ENCODE assay signal across 1 cellular context in the genomic region with DNA sequence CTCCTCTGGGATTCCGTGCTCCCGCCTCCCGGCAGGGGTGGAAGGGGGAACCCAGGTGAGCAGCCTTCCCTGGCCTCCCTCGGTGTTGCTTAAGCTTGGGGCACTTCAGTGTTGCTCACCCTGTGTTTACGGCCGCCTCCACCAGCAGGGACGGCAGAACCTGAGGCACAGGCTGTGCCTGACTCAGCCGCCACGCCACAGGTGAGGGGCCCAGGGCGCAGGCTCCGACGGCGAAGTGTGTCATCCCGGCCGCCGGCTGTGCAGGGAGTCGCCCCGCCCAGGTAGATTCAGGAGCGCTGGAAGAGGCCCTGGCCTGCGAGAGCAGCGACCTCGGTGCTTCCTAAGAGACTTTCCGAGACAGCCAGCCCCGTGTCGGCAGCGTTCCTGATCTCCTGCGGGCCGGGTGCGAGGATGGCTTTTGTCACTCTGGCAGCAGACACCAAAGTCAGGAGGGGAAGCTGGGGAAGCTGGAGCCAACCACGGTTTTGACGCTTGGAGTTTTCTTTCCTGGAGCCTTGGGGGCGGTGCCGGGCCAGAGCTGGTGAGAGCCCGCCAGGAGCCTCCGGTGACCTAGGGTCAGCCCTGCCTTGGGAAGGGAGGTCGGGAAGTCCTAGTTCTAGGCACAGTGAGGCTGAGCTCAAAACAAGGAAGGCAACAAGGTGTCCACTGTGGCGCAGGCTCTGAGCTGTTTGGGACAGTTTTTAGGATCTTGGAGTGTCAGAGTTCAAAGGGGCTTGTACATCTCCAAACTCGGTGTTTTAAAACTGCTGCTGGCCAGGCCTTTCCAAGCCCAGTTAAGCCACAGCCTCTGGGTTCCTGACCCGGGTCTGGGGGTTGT.
TF ChIP-seq lines count a peak whose summit lies in the region.

No MANE protein-coding gene starts in this region.

TF ChIP-seq in H1, 55 proteins besides CTCF, POLR2A, EP300 and RAD21:
- no peak for TF ChIP-seq HDAC2 (IDR thresholded peaks at IDR 0.05; ENCODE audit: borderline replicate concordance in 1 of 2, low read depth in 2 of 2, low read length in 2 of 2)
- TF ChIP-seq CTBP2 (IDR thresholded peaks at IDR 0.05; ENCODE audit: borderline replicate concordance, insufficient read depth, insufficient read length, low read length): no peak
- TF ChIP-seq SIN3A (conservative IDR thresholded peaks at IDR 0.05 in 1 of 2, IDR thresholded peaks at IDR 0.05 in 1 of 2; ENCODE audit: low read depth in 1 of 2, low read length in 2 of 2): no peak
- TF ChIP-seq CHD1 (IDR thresholded peaks at IDR 0.05; ENCODE audit: low read depth, low read length): no peak
- no peak for TF ChIP-seq SP2 (IDR thresholded peaks at IDR 0.05; ENCODE audit: low read length)
- no peak for TF ChIP-seq EZH2 (IDR thresholded peaks at IDR 0.05; ENCODE audit: low read depth, low read length, severe bottlenecking)
- TF ChIP-seq RBBP5 (IDR thresholded peaks at IDR 0.05; ENCODE audit: borderline replicate concordance, low read depth, low read length): 0 out of 2 replicates have a peak, but pooled peaks have one; percentile 13
- TF ChIP-seq KDM4A (IDR thresholded peaks at IDR 0.05; ENCODE audit: low read depth, low read length, severe bottlenecking): no peak
- TF ChIP-seq GABPA (IDR thresholded peaks at IDR 0.05; ENCODE audit: borderline replicate concordance, insufficient read depth, low read length): no peak
- no peak for TF ChIP-seq KDM5A (IDR thresholded peaks at IDR 0.05; ENCODE audit: low read length)
- no peak for TF ChIP-seq MAFK (IDR thresholded peaks at IDR 0.05; ENCODE audit: low read depth, low read length)
- TF ChIP-seq, protein P1, sequence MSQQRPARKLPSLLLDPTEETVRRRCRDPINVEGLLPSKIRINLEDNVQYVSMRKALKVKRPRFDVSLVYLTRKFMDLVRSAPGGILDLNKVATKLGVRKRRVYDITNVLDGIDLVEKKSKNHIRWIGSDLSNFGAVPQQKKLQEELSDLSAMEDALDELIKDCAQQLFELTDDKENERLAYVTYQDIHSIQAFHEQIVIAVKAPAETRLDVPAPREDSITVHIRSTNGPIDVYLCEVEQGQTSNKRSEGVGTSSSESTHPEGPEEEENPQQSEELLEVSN (IDR thresholded peaks at IDR 0.05): no peak
- TF ChIP-seq, protein P2, sequence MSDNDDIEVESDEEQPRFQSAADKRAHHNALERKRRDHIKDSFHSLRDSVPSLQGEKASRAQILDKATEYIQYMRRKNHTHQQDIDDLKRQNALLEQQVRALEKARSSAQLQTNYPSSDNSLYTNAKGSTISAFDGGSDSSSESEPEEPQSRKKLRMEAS (IDR thresholded peaks at IDR 0.05): 0 out of 2 replicates have a peak, but pooled peaks have one; percentile 8
- TF ChIP-seq BACH1 (IDR thresholded peaks at IDR 0.05; ENCODE audit: low read length): no peak
- TF ChIP-seq TBP (IDR thresholded peaks at IDR 0.05; ENCODE audit: low read depth, low read length): no peak
- TF ChIP-seq RXRA (IDR thresholded peaks at IDR 0.05; ENCODE audit: insufficient read depth, low read depth, low read length): no peak
- no peak for TF ChIP-seq BCL11A (IDR thresholded peaks at IDR 0.05; ENCODE audit: low read depth in 2 of 2, low read length in 2 of 2)
- TF ChIP-seq PHF8 (conservative IDR thresholded peaks at IDR 0.05; ENCODE audit: low read depth, low read length): no peak
- TF ChIP-seq SIRT6 (IDR thresholded peaks at IDR 0.05; ENCODE audit: low read length): no peak
- TF ChIP-seq JUN (IDR thresholded peaks at IDR 0.05; ENCODE audit: low read depth, low read length): no peak
- TF ChIP-seq SAP30 (IDR thresholded peaks at IDR 0.05; ENCODE audit: insufficient read depth, insufficient replicate concordance, low read length): no peak
- no peak for TF ChIP-seq ZNF274 (IDR thresholded peaks at IDR 0.05; ENCODE audit: borderline replicate concordance, extremely low read depth, low read length)
- TF ChIP-seq CREB1 (IDR thresholded peaks at IDR 0.05): peak; percentile 81
- TF ChIP-seq NANOG (IDR thresholded peaks at IDR 0.05; ENCODE audit: insufficient read depth, low read depth, low read length, poor library complexity, severe bottlenecking): no peak
- no peak for TF ChIP-seq RNF2 (IDR thresholded peaks at IDR 0.05; ENCODE audit: borderline replicate concordance, low read depth, low read length, missing control alignments, poor library complexity, severe bottlenecking)
- no peak for TF ChIP-seq EGR1 (IDR thresholded peaks at IDR 0.05; ENCODE audit: borderline replicate concordance, low read depth, low read length)
- TF ChIP-seq ASH2L (IDR thresholded peaks at IDR 0.05; ENCODE audit: low read length): peak; percentile 10
- TF ChIP-seq CBX5 (IDR thresholded peaks at IDR 0.05; ENCODE audit: low read depth, low read length): no peak
- no peak for TF ChIP-seq NRF1 (IDR thresholded peaks at IDR 0.05; ENCODE audit: low read depth, low read length)
- no peak for TF ChIP-seq TAF7 (optimal IDR thresholded peaks at IDR 0.05; ENCODE audit: borderline replicate concordance, low read depth, low read length)
- TF ChIP-seq SP4 (IDR thresholded peaks at IDR 0.05; ENCODE audit: low read length): no peak
- no peak for TF ChIP-seq SUZ12 (IDR thresholded peaks at IDR 0.05; ENCODE audit: low read length)
- TF ChIP-seq TAF1 (IDR thresholded peaks at IDR 0.05; ENCODE audit: low read depth, low read length): no peak
- no peak for TF ChIP-seq RFX5 (IDR thresholded peaks at IDR 0.05; ENCODE audit: borderline replicate concordance, low read depth, low read length)
- TF ChIP-seq, protein P3, sequence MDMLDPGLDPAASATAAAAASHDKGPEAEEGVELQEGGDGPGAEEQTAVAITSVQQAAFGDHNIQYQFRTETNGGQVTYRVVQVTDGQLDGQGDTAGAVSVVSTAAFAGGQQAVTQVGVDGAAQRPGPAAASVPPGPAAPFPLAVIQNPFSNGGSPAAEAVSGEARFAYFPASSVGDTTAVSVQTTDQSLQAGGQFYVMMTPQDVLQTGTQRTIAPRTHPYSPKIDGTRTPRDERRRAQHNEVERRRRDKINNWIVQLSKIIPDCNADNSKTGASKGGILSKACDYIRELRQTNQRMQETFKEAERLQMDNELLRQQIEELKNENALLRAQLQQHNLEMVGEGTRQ (IDR thresholded peaks at IDR 0.05; ENCODE audit: low read length): no peak
- TF ChIP-seq CBX8 (IDR thresholded peaks at IDR 0.05; ENCODE audit: borderline replicate concordance, low read depth, low read length): no peak
TF ChIP-seq in H1: peak in this region for 4.
